27 cellular contexts compared by ENCODE assay signal in genomic region chr13:44411841-44412240, GRCh38.
"Had no signal": no experiment of that assay in that cellular context is flagged by ENCODE, and none has a peak within 500 bp of the region (broad histone marks: within the 10 kb centered on the region; RNA-seq: fewer than 3 reads in every experiment).

No MANE protein-coding gene starts in this region.

- H3K4me1 ChIP-seq: lower lobe of right lung, right atrium auricular region, stomach, thyroid gland, vagina had no signal

- H3K9me3 ChIP-seq: esophagus squamous epithelium, left lung, lower lobe of right lung, right atrium auricular region, stomach, thyroid gland, upper lobe of left lung, vagina had no signal

- DNase-seq: activated B cell treated with CpG ODN at 0.5 μM for 24 hours; activated CD4-positive, alpha-beta T cell treated with anti-CD3 and anti-CD28 coated beads, Interleukin-2, amount 50 U/mL, for 1 hour; activated CD8-positive, alpha-beta T cell treated with anti-CD3 and anti-CD28 coated beads for 36 hours; activated naive CD8-positive, alpha-beta T cell treated with anti-CD3 and anti-CD28 coated beads, Interleukin-2, amount 50 U/mL, for 24 hours; activated T-cell treated with anti-CD3 and anti-CD28 coated beads, Interleukin-2, amount 50 U/mL, for 4 hours; amygdala; dermis blood vessel endothelial cell; effector CD8-positive, alpha-beta T cell; esophagus squamous epithelium; foreskin melanocyte; left lung; lower lobe of right lung; mesenchymal stem cell; natural killer cell; nucleus accumbens; stimulated activated CD4-positive, alpha-beta T cell treated with anti-CD3 and anti-CD28 coated beads, Interleukin-15, amount 100 ng/mL, for 24 hours; stimulated activated CD4-positive, alpha-beta T cell treated with anti-CD3 and anti-CD28 coated beads, Interleukin-2, amount 100 ng/mL, for 24 hours; stimulated activated naive B cell treated with anti-CD40 and anti-IgM and Interleukin-4, amounts not matched to agents 10 μg/mL and 1 μg/mL and 100 μg/mL, for 72 hours; stomach; T-helper 2 cell; thyroid gland; upper lobe of left lung had no signal

- H3K27ac ChIP-seq: epithelial cell of prostate, esophagus squamous epithelium, left lung, lower lobe of right lung, right atrium auricular region, thyroid gland, upper lobe of left lung, vagina had no signal

- H3K36me3 ChIP-seq: esophagus squamous epithelium, left lung, lower lobe of right lung, right atrium auricular region, stomach, thyroid gland, upper lobe of left lung, vagina had no signal

- H3K4me3 ChIP-seq: esophagus squamous epithelium, left lung, lower lobe of right lung, right atrium auricular region, stomach, thyroid gland, upper lobe of left lung, vagina had no signal

- H3K27me3 ChIP-seq: esophagus squamous epithelium, left lung, right atrium auricular region, stomach, thyroid gland, upper lobe of left lung, vagina had no signal

- FAIRE-seq: colon, endometrium had no signal
